17 cellular contexts compared by ENCODE assay signal in the genomic region with DNA sequence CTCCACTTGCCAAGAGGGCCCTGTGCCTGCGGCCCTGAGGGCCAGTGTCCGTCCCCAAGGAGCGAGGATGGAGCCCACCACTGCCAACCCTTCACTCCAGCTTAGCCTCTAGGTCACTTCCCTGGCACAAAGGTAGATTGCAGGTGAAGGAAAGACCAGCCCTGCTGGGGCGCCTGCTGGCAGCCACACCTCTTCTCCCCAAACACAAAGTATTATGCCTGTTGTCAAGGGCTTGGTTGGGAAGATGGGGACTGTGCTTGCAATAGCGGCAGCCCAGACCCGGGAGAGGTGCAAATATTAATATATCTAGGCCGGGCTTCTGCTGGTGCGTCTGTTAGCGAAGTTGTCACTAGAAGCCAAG. TPM values are rescaled to one million over a fixed set of nuclear protein-coding genes. Genes with fewer than 3 reads are reported as not detected.
A peak's percentile ranks its signal among the peaks of the same experiment; 100 is the strongest.
DNase-seq lines count a peak whose midpoint lies in the region; ATAC-seq and TF ChIP-seq lines count a peak whose summit lies in the region.
"Had no signal": no experiment of that assay in that cellular context is flagged by ENCODE, and none has a peak within 500 bp of the region (broad histone marks: within the 10 kb centered on the region; RNA-seq: fewer than 3 reads in every experiment).

No MANE protein-coding gene starts in this region.

- H2AFZ ChIP-seq in IMR-90 (replicated peaks; ENCODE audit: low read length, poor library complexity): peak overlapping the region; percentile 78
- no peak overlapping the region for H2AFZ ChIP-seq in osteoblast (ENCODE audit: low read length)

- H3K36me3 Mint-ChIP-seq in activated CD8-positive, alpha-beta T cell treated with anti-CD3 and anti-CD28 coated beads, Interleukin-2, amount 10 ng/mL, durations not matched to agents 7 days and 5 days (ENCODE audit: low read depth): no peaks in the 10 kb centered on the region

- H3K4me1 ChIP-seq in BLaER1: peaks cover 44% of the 10 kb centered on the region
- H3K4me1 ChIP-seq in IMR-90 (ENCODE audit: control insufficient read depth, insufficient read depth, low read length): peaks cover 11% of the 10 kb centered on the region
- H3K4me1 ChIP-seq in osteoblast (ENCODE audit: insufficient read depth, low read length): peaks cover 3% of the 10 kb centered on the region
- no peaks in the 10 kb centered on the region for H3K4me1 ChIP-seq in gastrocnemius medialis

- H3K9me3 ChIP-seq in BLaER1: no peaks in the 10 kb centered on the region
- H3K9me3 ChIP-seq in IMR-90 (ENCODE audit: control insufficient read depth, insufficient read depth, low read length): no peaks in the 10 kb centered on the region
- H3K9me3 ChIP-seq in osteoblast (ENCODE audit: low read depth, low read length): no peaks in the 10 kb centered on the region
- no peaks in the 10 kb centered on the region for H3K9me3 ChIP-seq in gastrocnemius medialis

- peaks cover 5% of the 10 kb centered on the region for H3K27me3 ChIP-seq in BLaER1
- H3K27me3 ChIP-seq in IMR-90 (ENCODE audit: control insufficient read depth, insufficient read depth, low read length): no peaks in the 10 kb centered on the region
- H3K27me3 ChIP-seq in osteoblast (ENCODE audit: insufficient read depth, low read length): peaks cover 34% of the 10 kb centered on the region
- H3K27me3 ChIP-seq in gastrocnemius medialis: peaks cover 0 to under 1% (median 0%) of the 10 kb centered on the region in 3 donors

- H3K23ac ChIP-seq in IMR-90 (ENCODE audit: low read depth, low read length): no peak overlapping the region

- H4K20me1 ChIP-seq in BLaER1 (no peaks in the 10 kb centered on the region), IMR-90 (ENCODE audit: insufficient read depth, low read length) (no peaks in the 10 kb centered on the region), osteoblast (ENCODE audit: insufficient read depth, low read length) (peaks cover 3% of the 10 kb centered on the region)

- H3K4me2 ChIP-seq in BLaER1 (peak overlapping the region; percentile 84), IMR-90 (ENCODE audit: low read depth, low read length) (peak overlapping the region; percentile 63; the same call in 1 of the 2 replicates), osteoblast (ENCODE audit: insufficient read depth, low read length) (peak overlapping the region; percentile 32)

- peak overlapping the region; percentile 52 for H2BK120ac ChIP-seq in IMR-90 (ENCODE audit: low read depth, low read length)

- H3K4me3 ChIP-seq in BLaER1: no peak overlapping the region; the same call in 1 of the 2 replicates
- H3K4me3 ChIP-seq in IMR-90 (ENCODE audit: insufficient read depth, low read depth, low read length): no peak overlapping the region
- H3K4me3 ChIP-seq in coronary artery: peak overlapping the region; percentile 40
- H3K4me3 ChIP-seq in osteoblast (ENCODE audit: insufficient read depth, low read length): no peak overlapping the region
- H3K4me3 ChIP-seq in gastrocnemius medialis: no peak overlapping the region

- no peaks in the 10 kb centered on the region for H3K36me3 ChIP-seq in BLaER1
- no peaks in the 10 kb centered on the region for H3K36me3 ChIP-seq in IMR-90 (ENCODE audit: control insufficient read depth, insufficient read depth, low read length)
- no peaks in the 10 kb centered on the region for H3K36me3 ChIP-seq in osteoblast (ENCODE audit: insufficient read depth, low read length)
- no peaks in the 10 kb centered on the region for H3K36me3 ChIP-seq in gastrocnemius medialis

- no peak overlapping the region for H3K18ac ChIP-seq in IMR-90 (ENCODE audit: low read depth, low read length)

- CTCF ChIA-PET in IMR-90 (lab: Yijun Ruan, JAX): no interaction called here
- CTCF ChIA-PET in activated CD8-positive, alpha-beta T cell treated with anti-CD3 and anti-CD28 coated beads, Interleukin-2, amount 10 ng/mL, durations not matched to agents 7 days and 5 days (lab: Charles Lee): no interaction called here

- intact Hi-C loops in IMR-90 (cut with micrococcal nuclease) (no loop called here), gastrocnemius medialis (cut with DNase I; ENCODE audit: low total_unique reads) (no loop called here)

- H4K91ac ChIP-seq in IMR-90 (ENCODE audit: insufficient read depth, low read depth, low read length): no peak overlapping the region

- WGBS in IMR-90 (ENCODE audit: extremely low coverage in 2 of 2, insufficient read length in 1 of 2), 2 experiments: 85% methylated on average over 6 of the region's 9 CpGs; no CpG with 5 or more reads in 1 of the 2 experiments

- H4K8ac ChIP-seq in IMR-90 (ENCODE audit: low read depth in 2 of 2, low read length in 2 of 2): peak overlapping the region in 1 of 2 experiments; percentile 39; a peak in 1 of 4 replicates

- peaks cover 13% of the 10 kb centered on the region for H3K9me1 ChIP-seq in IMR-90 (ENCODE audit: insufficient read depth, low read length)

- H3K79me2 ChIP-seq in osteoblast (ENCODE audit: insufficient read depth, low read length): no peaks in the 10 kb centered on the region

- H2BK5ac ChIP-seq in IMR-90 (ENCODE audit: low read depth, low read length, poor library complexity, severe bottlenecking): no peak overlapping the region

- H3K9ac ChIP-seq in BLaER1 (no peak overlapping the region), IMR-90 (ENCODE audit: low read depth, low read length) (no peak overlapping the region)

- H2BK15ac ChIP-seq in IMR-90 (ENCODE audit: low read depth, low read length): no peak overlapping the region

- TF ChIP-seq CTCF in IMR-90 (conservative IDR thresholded peaks at IDR 0.05; ENCODE audit: low read depth, low read length) (no peak), coronary artery (IDR thresholded peaks at IDR 0.05) (no peak), osteoblast (IDR thresholded peaks at IDR 0.05; ENCODE audit: extremely low read depth, low read depth, low read length) (no peak), gastrocnemius medialis (IDR thresholded peaks at IDR 0.05 in 4 of 5, conservative IDR thresholded peaks at IDR 0.05 in 1 of 5) (no peak)

- BruUV-seq in IMR-90 (replicated peaks; lab: Mats Ljungman, UMichigan): no TSS peak

- H3K27ac ChIP-seq in BLaER1: 0 out of 2 replicates have a peak overlapping the region, but pooled peaks have one; percentile 16
- no peak overlapping the region for H3K27ac ChIP-seq in IMR-90 (ENCODE audit: insufficient read depth, low read length)
- no peak overlapping the region for H3K27ac ChIP-seq in coronary artery
- H3K27ac ChIP-seq in osteoblast (ENCODE audit: low read depth, low read length): no peak overlapping the region
- no peak overlapping the region for H3K27ac ChIP-seq in gastrocnemius medialis
- H3K27ac ChIP-seq: C4-2B had no signal

- no peaks in the 10 kb centered on the region for H3K27me3 Mint-ChIP-seq in activated CD8-positive, alpha-beta T cell treated with anti-CD3 and anti-CD28 coated beads, Interleukin-2, amount 10 ng/mL, durations not matched to agents 7 days and 5 days (ENCODE audit: low read depth)

- no peak for TF ChIP-seq RAD21 in IMR-90 (IDR thresholded peaks at IDR 0.05; ENCODE audit: low read length)

- H3K4me3 Mint-ChIP-seq in activated CD8-positive, alpha-beta T cell treated with anti-CD3 and anti-CD28 coated beads, Interleukin-2, amount 10 ng/mL, durations not matched to agents 7 days and 5 days: no peak overlapping the region

- peak overlapping the region; percentile 58; the same call in 1 of the 2 replicates for H2BK20ac ChIP-seq in IMR-90 (ENCODE audit: low read depth, low read length)

- in situ Hi-C loops in IMR-90 (cut with MboI; ENCODE audit: low sequenced_read_pairs) (no loop called here), gastrocnemius medialis (cut with MboI; ENCODE audit: low sequenced_read_pairs in 4 of 4) (no loop called here)

- TF ChIP-seq POLR2A in IMR-90 (IDR thresholded peaks at IDR 0.05; ENCODE audit: low read depth, low read length): no peak
- TF ChIP-seq POLR2A in gastrocnemius medialis (IDR thresholded peaks at IDR 0.05): no peak

- H2AK5ac ChIP-seq in IMR-90 (ENCODE audit: low read depth, low read length): peak overlapping the region; percentile 59; the same call in 1 of the 2 replicates

- no peaks in the 10 kb centered on the region for H3K4me1 Mint-ChIP-seq in activated CD8-positive, alpha-beta T cell treated with anti-CD3 and anti-CD28 coated beads, Interleukin-2, amount 10 ng/mL, durations not matched to agents 7 days and 5 days (ENCODE audit: low read depth)
- H3K4me1 Mint-ChIP-seq: CD8-positive, alpha-beta memory T cell had no signal

- H3K14ac ChIP-seq in IMR-90 (replicated peaks; ENCODE audit: low read depth, low read length): no peak overlapping the region

- no peak overlapping the region for H3K56ac ChIP-seq in IMR-90 (ENCODE audit: extremely low read depth, insufficient read depth, low read length)

- H3K27ac Mint-ChIP-seq in activated CD8-positive, alpha-beta T cell treated with anti-CD3 and anti-CD28 coated beads, Interleukin-2, amount 10 ng/mL, durations not matched to agents 7 days and 5 days: no peak overlapping the region
- H3K27ac Mint-ChIP-seq: CD8-positive, alpha-beta memory T cell had no signal

- H3K4ac ChIP-seq in IMR-90 (ENCODE audit: low read depth, low read length): peak overlapping the region; percentile 67

- ATAC-seq in IMR-90 (ENCODE audit: low read depth) (no peak), gastrocnemius medialis (no peak)
- ATAC-seq in activated CD8-positive, alpha-beta T cell treated with anti-CD3 and anti-CD28 coated beads, Interleukin-2, amount 10 ng/mL, durations not matched to agents 7 days and 5 days: no peak

- peak overlapping the region; percentile 12 for H2AK9ac ChIP-seq in IMR-90 (replicated peaks; ENCODE audit: low read depth, low read length, poor library complexity)

- H3K9me3 Mint-ChIP-seq in activated CD8-positive, alpha-beta T cell treated with anti-CD3 and anti-CD28 coated beads, Interleukin-2, amount 10 ng/mL, durations not matched to agents 7 days and 5 days (ENCODE audit: insufficient read depth): no peaks in the 10 kb centered on the region
- H3K9me3 Mint-ChIP-seq: CD8-positive, alpha-beta memory T cell had no signal

- DNase-seq in IMR-90 (no peak), coronary artery (ENCODE audit: low spot score) (no peak), osteoblast (ENCODE audit: insufficient read length, low spot score, missing footprints) (no peak), NCI-H774 (lab: John Stamatoyannopoulos, UW) (no peak), gastrocnemius medialis (no peak)
- no peak for DNase-seq in activated CD8-positive, alpha-beta T cell treated with anti-CD3 and anti-CD28 coated beads, Interleukin-2, amount 10 ng/mL, durations not matched to agents 7 days and 5 days
- DNase-seq: ACHN; CD8-positive, alpha-beta memory T cell; Kasumi-1; MM.1S; NCI-H1048; NCI-H1436; NCI-H1930; NCI-H524 treated with DMSO at 0.1 percent for 48 hours had no signal

- dilution Hi-C loops in IMR-90 (cut with HindIII; ENCODE audit: low sequenced_read_pairs, unreplicated experiment): no loop called here

- POLR2A ChIA-PET in IMR-90 (lab: Charles Lee; ENCODE audit: unreplicated experiment): interaction anchor here (0.6 kb wide), 1 partner anchor 10 kb away, joined by 3 read pairs; no protein-coding TSS in a partner anchor
- POLR2A ChIA-PET in activated CD8-positive, alpha-beta T cell treated with anti-CD3 and anti-CD28 coated beads, Interleukin-2, amount 10 ng/mL, durations not matched to agents 7 days and 5 days (lab: Charles Lee): no interaction called here

- H3K79me1 ChIP-seq in IMR-90 (ENCODE audit: low read depth in 1 of 2, low read length in 2 of 2): peaks cover 0 to 12% of the 10 kb centered on the region in 2 experiments; a peak in 2 of 4 replicates

- H4K5ac ChIP-seq in IMR-90 (ENCODE audit: low read depth, low read length): no peak overlapping the region

RNA-seq across cellular contexts. Expression of a gene that starts 7.7 kb away (rescaled TPM):
- total RNA-seq in IMR-90 (2012; rRNA removed) (0.54 and 0.56 TPM in 2 replicates), osteoblast (under 0.01 TPM in 1 of 2 replicates, not detected in the other), gastrocnemius medialis (not detected)
- 1.4 TPM in 2 replicates for polyA plus RNA-seq in IMR-90 (2012; rRNA removed)
- 0.61 and 2.1 TPM in 2 replicates for polyA plus RNA-seq in IMR-90 (2012; cell fraction: cytosol; rRNA removed)
- polyA plus RNA-seq in IMR-90 (2012; cell fraction: nucleus; rRNA removed; ENCODE audit: low replicate concordance): 0.88 and 2.2 TPM in 2 replicates
- total RNA-seq in activated CD8-positive, alpha-beta T cell treated with anti-CD3 and anti-CD28 coated beads, Interleukin-2, amount 10 ng/mL, durations not matched to agents 7 days and 5 days: not detected
- total RNA-seq: Calu3; CD8-positive, alpha-beta memory T cell had no signal
- polyA plus RNA-seq: CD8-positive, alpha-beta memory T cell had no signal

Comparison
In these comparisons a context has a peak if more than half of its experiments do, and no peak if none do; other contexts are left out.
1. H3K4me2 ChIP-seq: peak in every context shown above with its lines; median percentile 84 in BLaER1; 63 in IMR-90; 32 in osteoblast.